In genomic region chr7:26854932-26855331, GRCh38 we compare ENCODE assay signal across 17 cellular contexts.
"Had no signal": no experiment of that assay in that cellular context is flagged by ENCODE, and none has a peak within 500 bp of the region (broad histone marks: within the 10 kb centered on the region; RNA-seq: fewer than 3 reads in every experiment).

No MANE protein-coding gene starts in this region.

- H3K27ac ChIP-seq: body of pancreas, neural progenitor cell, right atrium auricular region had no signal

- H3K9me3 ChIP-seq: body of pancreas, right atrium auricular region had no signal

- ATAC-seq: activated T-helper 17 cell treated with anti-CD3 and anti-CD28 coated beads, Interleukin-2, amount 50 U/mL, for 72 hours; body of pancreas; left lobe of liver; stimulated activated effector memory CD8-positive, alpha-beta T cell treated with anti-CD3 and anti-CD28 coated beads, Interleukin-12 subunit alpha, Interleukin-12 subunit beta, amount 100 ng/mL, for 72 hours had no signal

- H3K27me3 ChIP-seq: body of pancreas had no signal

- H3K4me3 ChIP-seq: body of pancreas, neural progenitor cell, right atrium auricular region, smooth muscle cell had no signal

- H3K4me1 ChIP-seq: body of pancreas, neural progenitor cell, right atrium auricular region had no signal

- DNase-seq: activated B cell treated with CpG ODN at 0.5 μM for 24 hours; activated CD4-positive, alpha-beta T cell treated with anti-CD3 and anti-CD28 coated beads, Interleukin-2, amount 10 ng/mL, durations not matched to agents 7 days and 5 days; activated naive CD4-positive, alpha-beta T cell treated with anti-CD3 and anti-CD28 coated beads, Interleukin-2, amount 10 ng/mL, durations not matched to agents 7 days and 5 days; activated T-cell treated with anti-CD3 and anti-CD28 coated beads for 4 hours; body of pancreas; cortex of kidney; effector CD8-positive, alpha-beta T cell; head of caudate nucleus; posterior cingulate gyrus; T-helper 2 cell; trophoblast cell had no signal

- H3K36me3 ChIP-seq: neural progenitor cell, right atrium auricular region had no signal
